8 cellular contexts compared by ENCODE assay signal in the genomic region with DNA sequence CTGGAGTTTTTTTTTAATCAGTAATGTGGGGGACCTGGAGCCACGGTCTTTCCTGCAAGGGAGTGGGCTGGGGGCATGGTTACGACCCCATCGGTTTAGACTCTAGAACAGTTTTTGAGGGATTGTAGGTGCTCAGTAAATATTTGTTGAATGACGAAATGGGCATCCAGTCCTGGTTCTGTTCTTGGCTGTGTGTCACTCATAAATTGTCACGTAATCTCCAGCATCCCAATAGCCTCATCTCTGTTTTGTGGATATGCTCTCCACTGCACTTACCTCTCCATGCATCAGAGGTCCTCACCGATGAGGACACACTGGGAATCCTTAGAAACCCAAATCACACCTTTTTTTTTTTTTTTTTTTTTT. TPM values are rescaled to one million over a fixed set of nuclear protein-coding genes. Genes with fewer than 3 reads are reported as not detected.
A peak's percentile ranks its signal among the peaks of the same experiment; 100 is the strongest.
DNase-seq lines count a peak whose midpoint lies in the region; ATAC-seq, FAIRE-seq and TF ChIP-seq lines count a peak whose summit lies in the region.

No MANE protein-coding gene starts in this region.

- H3K27me3 ChIP-seq in SK-N-SH (ENCODE audit: insufficient read depth), result no peaks in the 10 kb centered on the region

- WGBS in SK-N-SH (ENCODE audit: low lambda C conversion rate), result 79% methylated on average over 6 of the region's 6 CpGs

- peak overlapping the region; percentile 94 for H2AFZ ChIP-seq in SK-N-SH (ENCODE audit: low read depth)

- peaks cover 5 to 11% of the 10 kb centered on the region in 2 experiments for H3K36me3 ChIP-seq in SK-N-SH (replicated peaks in 1 of 2; ENCODE audit: control insufficient read depth in 1 of 2, insufficient read depth in 2 of 2, low read length in 1 of 2)

- intact Hi-C loops in activated CD8-positive, alpha-beta T cell treated with anti-CD3 and anti-CD28 coated beads for 36 hours (cut with micrococcal nuclease), result no loop called here
- intact Hi-C loops in left colon (cut with DNase I, micrococcal nuclease), result no loop called here

- H3K4me1 Mint-ChIP-seq in activated CD8-positive, alpha-beta T cell treated with anti-CD3 and anti-CD28 coated beads for 36 hours (ENCODE audit: low read depth), result peaks cover 16% of the 10 kb centered on the region
- peaks cover 22% of the 10 kb centered on the region for H3K4me1 Mint-ChIP-seq in stimulated activated naive CD8-positive, alpha-beta T cell treated with anti-CD3 and anti-CD28 coated beads, Interleukin-15, amount 100 ng/mL, for 72 hours

- TF ChIP-seq CTCF in SK-N-SH (IDR thresholded peaks at IDR 0.05) (no peak), D721Med (IDR thresholded peaks at IDR 0.05; ENCODE audit: insufficient read depth, missing control alignments) (no peak)
- TF ChIP-seq CTCF in activated CD8-positive, alpha-beta T cell treated with anti-CD3 and anti-CD28 coated beads for 36 hours (IDR thresholded peaks at IDR 0.05), result no peak

- peaks cover 27% of the 10 kb centered on the region for H3K79me2 ChIP-seq in SK-N-SH (ENCODE audit: insufficient read depth)

- H3F3A ChIP-seq in SK-N-SH (replicated peaks; ENCODE audit: insufficient read depth), result no peaks in the 10 kb centered on the region

- CTCF ChIA-PET in SK-N-SH (lab: Yijun Ruan, JAX), result interaction anchor here (1.0 to 1.8 kb wide), 2 partner anchors 24 to 71 kb away, joined by 4 to 5 read pairs; no protein-coding TSS in a partner anchor
- CTCF ChIA-PET in activated CD8-positive, alpha-beta T cell treated with anti-CD3 and anti-CD28 coated beads for 36 hours (lab: Charles Lee), result interaction anchor here (0.7 to 2.0 kb wide), 6 partner anchors 11 to 190 kb away, joined by 3 to 13 read pairs (median 4); no protein-coding TSS in a partner anchor

- H3K9me3 Mint-ChIP-seq in activated CD8-positive, alpha-beta T cell treated with anti-CD3 and anti-CD28 coated beads for 36 hours, result no peaks in the 10 kb centered on the region
- no peaks in the 10 kb centered on the region for H3K9me3 Mint-ChIP-seq in stimulated activated naive CD8-positive, alpha-beta T cell treated with anti-CD3 and anti-CD28 coated beads, Interleukin-15, amount 100 ng/mL, for 72 hours

- no peaks in the 10 kb centered on the region for H3K9me3 ChIP-seq in SK-N-SH

- H3K9ac ChIP-seq in SK-N-SH, result no peak overlapping the region

- peak overlapping the region; percentile 91 for H3K4me3 Mint-ChIP-seq in activated CD8-positive, alpha-beta T cell treated with anti-CD3 and anti-CD28 coated beads for 36 hours
- peak overlapping the region; percentile 90 to 92 for H3K4me3 Mint-ChIP-seq in stimulated activated naive CD8-positive, alpha-beta T cell treated with anti-CD3 and anti-CD28 coated beads, Interleukin-15, amount 100 ng/mL, for 72 hours

- no peak for TF ChIP-seq RAD21 in SK-N-SH (IDR thresholded peaks at IDR 0.05; ENCODE audit: low read length)

- H3K4me3 ChIP-seq in SK-N-SH (ENCODE audit: low read depth in 2 of 2, low read length in 1 of 2), result peak overlapping the region in 1 of 2 experiments; percentile 92; a peak in 2 of 4 replicates

- POLR2A ChIA-PET in SK-N-SH (lab: Yijun Ruan, JAX), result interaction anchor here (0.7 to 1.2 kb wide), 5 partner anchors 8 to 49 kb away, joined by 3 to 4 read pairs (median 3); no protein-coding TSS in a partner anchor
- POLR2A ChIA-PET in activated CD8-positive, alpha-beta T cell treated with anti-CD3 and anti-CD28 coated beads for 36 hours (lab: Charles Lee), result interaction anchor here (0.6 to 1.8 kb wide), 6 partner anchors 10 to 169 kb away, joined by 3 to 7 read pairs (median 3); no protein-coding TSS in a partner anchor

- no peaks in the 10 kb centered on the region for H3K36me3 Mint-ChIP-seq in activated CD8-positive, alpha-beta T cell treated with anti-CD3 and anti-CD28 coated beads for 36 hours (ENCODE audit: low read depth)

- peaks cover 4 to 15% of the 10 kb centered on the region in 2 experiments; a peak in 2 of 4 replicates for H3K4me1 ChIP-seq in SK-N-SH (ENCODE audit: control insufficient read depth in 1 of 2, insufficient read depth in 2 of 2, low read depth in 1 of 2, low read length in 1 of 2)

- no peaks in the 10 kb centered on the region for H4K20me1 ChIP-seq in SK-N-SH (ENCODE audit: insufficient read depth)

- no peaks in the 10 kb centered on the region for H3K9me2 ChIP-seq in SK-N-SH

- DNase-seq in SK-N-SH, result no peak
- DNase-seq in activated CD8-positive, alpha-beta T cell treated with anti-CD3 and anti-CD28 coated beads for 36 hours, result no peak
- no peak for DNase-seq in left colon
- DNase-seq in stimulated activated naive CD8-positive, alpha-beta T cell treated with anti-CD3 and anti-CD28 coated beads, Interleukin-15, amount 100 ng/mL, for 72 hours, result no peak
- no peak for DNase-seq in D721Med (ENCODE audit: insufficient read length, low spot score)
- DNase-seq in NCI-H2081 treated with DMSO at 0.1 percent for 48 hours (lab: John Stamatoyannopoulos, UW), result no peak

- ATAC-seq in SK-N-SH treated with all-trans-retinoic acid at 6 μM for 48 hours, result no peak
- ATAC-seq in activated CD8-positive, alpha-beta T cell treated with anti-CD3 and anti-CD28 coated beads for 36 hours, result no peak
- ATAC-seq in left colon, result peak; percentile 6
- no peak for ATAC-seq in stimulated activated naive CD8-positive, alpha-beta T cell treated with anti-CD3 and anti-CD28 coated beads, Interleukin-15, amount 100 ng/mL, for 72 hours
- no peak for ATAC-seq in GM18868 (IDR thresholded peaks at IDR 0.05; ENCODE audit: unreplicated experiment)

- TF ChIP-seq EP300 in SK-N-SH (IDR thresholded peaks at IDR 0.05; ENCODE audit: borderline replicate concordance in 1 of 2, low read depth in 1 of 2, low read length in 1 of 2), result no peak

- H3K27me3 Mint-ChIP-seq in activated CD8-positive, alpha-beta T cell treated with anti-CD3 and anti-CD28 coated beads for 36 hours, result no peaks in the 10 kb centered on the region
- H3K27me3 Mint-ChIP-seq in stimulated activated naive CD8-positive, alpha-beta T cell treated with anti-CD3 and anti-CD28 coated beads, Interleukin-15, amount 100 ng/mL, for 72 hours, result peaks cover 9% of the 10 kb centered on the region

- no peak for FAIRE-seq in D721Med (lab: Jason Lieb, UNC)

- H3K27ac ChIP-seq in SK-N-SH (ENCODE audit: low read depth in 2 of 2, low read length in 1 of 2), result no peak overlapping the region

- H3K4me2 ChIP-seq in SK-N-SH, result peak overlapping the region; percentile 99

- H3K27ac Mint-ChIP-seq in activated CD8-positive, alpha-beta T cell treated with anti-CD3 and anti-CD28 coated beads for 36 hours, result no peak overlapping the region
- no peak overlapping the region for H3K27ac Mint-ChIP-seq in stimulated activated naive CD8-positive, alpha-beta T cell treated with anti-CD3 and anti-CD28 coated beads, Interleukin-15, amount 100 ng/mL, for 72 hours

TF ChIP-seq in SK-N-SH, 30 proteins besides CTCF, POLR2A, EP300 and RAD21 (continues in another document):
- TF ChIP-seq, protein P1, sequence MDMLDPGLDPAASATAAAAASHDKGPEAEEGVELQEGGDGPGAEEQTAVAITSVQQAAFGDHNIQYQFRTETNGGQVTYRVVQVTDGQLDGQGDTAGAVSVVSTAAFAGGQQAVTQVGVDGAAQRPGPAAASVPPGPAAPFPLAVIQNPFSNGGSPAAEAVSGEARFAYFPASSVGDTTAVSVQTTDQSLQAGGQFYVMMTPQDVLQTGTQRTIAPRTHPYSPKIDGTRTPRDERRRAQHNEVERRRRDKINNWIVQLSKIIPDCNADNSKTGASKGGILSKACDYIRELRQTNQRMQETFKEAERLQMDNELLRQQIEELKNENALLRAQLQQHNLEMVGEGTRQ (IDR thresholded peaks at IDR 0.05; ENCODE audit: borderline replicate concordance, low read depth, low read length), result no peak
- no peak for TF ChIP-seq NFIC (IDR thresholded peaks at IDR 0.05; ENCODE audit: borderline replicate concordance)

TF ChIP-seq in SK-N-SH treated with all-trans-retinoic acid at 6 μM for 48 hours, 23 proteins besides CTCF, POLR2A, EP300 and RAD21 (continues in another document):
- TF ChIP-seq CSDC2 (CRISPR knock-in tag; IDR thresholded peaks at IDR 0.05) (no peak), OSR1 (CRISPR knock-in tag; IDR thresholded peaks at IDR 0.05) (no peak), GLIS3 (CRISPR knock-in tag; IDR thresholded peaks at IDR 0.05) (no peak), CREB5 (CRISPR knock-in tag; IDR thresholded peaks at IDR 0.05; ENCODE audit: low read depth) (no peak), RARB (CRISPR knock-in tag; IDR thresholded peaks at IDR 0.05) (no peak), BACH2 (CRISPR knock-in tag; IDR thresholded peaks at IDR 0.05; ENCODE audit: borderline replicate concordance) (no peak), ESRRG (CRISPR knock-in tag; IDR thresholded peaks at IDR 0.05) (no peak), ZC3H10 (CRISPR knock-in tag; IDR thresholded peaks at IDR 0.05) (no peak), ZFP30 (CRISPR knock-in tag; IDR thresholded peaks at IDR 0.05) (no peak), ARNTL (CRISPR knock-in tag; IDR thresholded peaks at IDR 0.05; ENCODE audit: borderline replicate concordance, low read depth) (no peak)

RNA-seq across cellular contexts. Expression of gene SLC38A7, which starts 0.5 kb away (rescaled TPM):
- polyA plus RNA-seq in SK-N-SH (2012; rRNA removed), result 14.1 and 19.3 TPM in 2 replicates
- 4.9 and 8.0 TPM in 2 replicates for polyA plus RNA-seq in SK-N-SH (2012; cell fraction: cytosol; rRNA removed)
- polyA plus RNA-seq in SK-N-SH (2012; cell fraction: nucleus; rRNA removed), result 35.8 and 39.9 TPM in 2 replicates
- total RNA-seq in activated CD8-positive, alpha-beta T cell treated with anti-CD3 and anti-CD28 coated beads for 36 hours, result 1 to 10 TPM; 5.1 to 6.0 TPM
- total RNA-seq in left colon, result 10 to 100 TPM; 12.1 to 12.3 TPM

RNA-seq across cellular contexts. Expression of gene GOT2, which starts 49.0 kb away (rescaled TPM):
- polyA plus RNA-seq in SK-N-SH (2012; rRNA removed), result 59.2 and 69.2 TPM in 2 replicates
- 66.5 and 75.8 TPM in 2 replicates for polyA plus RNA-seq in SK-N-SH (2012; cell fraction: cytosol; rRNA removed)
- polyA plus RNA-seq in SK-N-SH (2012; cell fraction: nucleus; rRNA removed), result 57.9 and 83.5 TPM in 2 replicates
- 100 to 1,000 TPM; 159 to 166 TPM for total RNA-seq in activated CD8-positive, alpha-beta T cell treated with anti-CD3 and anti-CD28 coated beads for 36 hours
- 100 to 1,000 TPM in 1 of 2 donors, 10 to 100 TPM in 1; 96.3 to 130 TPM for total RNA-seq in left colon

RNA-seq across cellular contexts. Expression of gene CNOT1, which starts 55.4 kb away (rescaled TPM):
- polyA plus RNA-seq in SK-N-SH (2012; rRNA removed), result 77.8 and 90.3 TPM in 2 replicates
- 50.2 and 67.3 TPM in 2 replicates for polyA plus RNA-seq in SK-N-SH (2012; cell fraction: cytosol; rRNA removed)
- polyA plus RNA-seq in SK-N-SH (2012; cell fraction: nucleus; rRNA removed), result 71.2 and 172 TPM in 2 replicates
- 100 to 1,000 TPM; 274 to 281 TPM for total RNA-seq in activated CD8-positive, alpha-beta T cell treated with anti-CD3 and anti-CD28 coated beads for 36 hours
- total RNA-seq in left colon, result 100 to 1,000 TPM; 208 to 236 TPM
